ENCODE assay signal across 8 cellular contexts in the genomic region with DNA sequence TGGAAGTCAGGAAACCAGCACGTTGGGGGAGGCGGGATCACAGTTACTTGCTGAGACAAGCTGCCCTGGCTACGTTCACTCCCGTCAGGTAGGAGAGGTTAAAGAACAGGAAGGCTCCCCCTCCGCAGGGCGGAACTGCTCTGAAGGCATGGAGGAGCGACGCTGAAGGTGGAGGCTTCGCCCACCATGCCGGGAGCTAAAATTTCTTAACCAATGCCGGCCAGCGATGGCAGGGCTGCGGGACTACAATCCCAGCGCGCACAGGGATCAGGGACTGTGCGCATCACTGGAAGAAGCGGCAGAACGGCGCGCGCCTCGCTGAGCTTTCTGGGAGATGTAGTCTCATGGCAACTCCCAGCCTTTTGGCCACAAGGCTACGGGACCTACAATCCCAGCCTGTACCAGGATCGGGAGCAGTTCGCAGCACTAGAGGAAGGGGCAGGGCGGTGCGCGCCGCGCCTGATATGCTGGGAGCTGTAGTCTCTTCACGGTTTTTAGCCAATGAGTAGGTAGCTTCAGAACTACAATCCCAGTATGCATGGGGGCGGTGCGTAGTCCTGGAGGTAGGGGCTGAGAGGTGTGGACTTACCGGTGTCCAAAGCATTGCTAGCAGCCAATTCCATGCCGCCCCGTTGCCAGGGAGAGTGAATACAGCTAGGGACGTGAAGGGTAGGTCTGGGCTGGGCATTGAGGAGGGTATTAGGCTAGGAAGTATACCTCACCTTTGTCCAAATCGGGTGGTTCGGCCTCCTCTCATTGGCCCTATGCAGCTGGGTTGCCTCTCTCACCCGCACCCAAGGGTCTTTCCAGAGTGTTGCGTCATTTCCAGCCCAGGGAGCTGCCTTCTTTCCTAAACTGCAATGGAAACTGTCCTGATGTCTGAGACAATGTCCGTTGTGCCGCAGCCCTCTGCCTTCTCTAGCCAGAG. TPM values are rescaled to one million over a fixed set of nuclear protein-coding genes. Genes with fewer than 3 reads are reported as not detected.
DNase-seq lines count a peak whose midpoint lies in the region; ATAC-seq and TF ChIP-seq lines count a peak whose summit lies in the region.

No MANE protein-coding gene starts in this region.

- peak; percentile 50 to 67 for TF ChIP-seq EP300 in tibial nerve (IDR thresholded peaks at IDR 0.05)

- peak overlapping the region; percentile 89 for H3K4me3 Mint-ChIP-seq in Caco-2 (ENCODE audit: unreplicated experiment)

- peak overlapping the region; percentile 22 for H2BK5ac ChIP-seq in trophoblast cell (ENCODE audit: low read depth, low read length, poor library complexity)

- peaks cover 8% of the 10 kb centered on the region for H3K79me1 ChIP-seq in trophoblast cell (ENCODE audit: low read length)

- no peak overlapping the region for H2AK5ac ChIP-seq in trophoblast cell (ENCODE audit: low read length)

- H3K4me3 ChIP-seq in Caco-2 (ENCODE audit: low read depth, low read length) (peak overlapping the region; percentile 47), KMS-11 (IDR thresholded peaks at IDR 0.05; ENCODE audit: insufficient read depth, low read depth, low read length) (no peak overlapping the region), heart right ventricle (peak overlapping the region; percentile 56 to 84 (median 72)), trophoblast cell (ENCODE audit: low read depth, low read length) (peak overlapping the region; percentile 86), tibial nerve (peak overlapping the region; percentile 34 to 84 (median 54))

- H3K23ac ChIP-seq in trophoblast cell (ENCODE audit: low read length) = no peak overlapping the region

- DNase-seq in Caco-2 (peak; percentile 88 to 96), SKM-1 (lab: John Stamatoyannopoulos, UW; ENCODE audit: unreplicated experiment) (peak; percentile 53), amniotic epithelial cell (ENCODE audit: low read depth) (peak; percentile 99), heart right ventricle (peak; percentile 93 to 95), trophoblast cell (peak; percentile 97 to 98), tibial nerve (ENCODE audit: low spot score in 2 of 2) (peak; percentile 84 to 89)

- peak overlapping the region; percentile 15 for H2BK12ac ChIP-seq in trophoblast cell (ENCODE audit: low read length)

- peak overlapping the region; percentile 44 for H4K91ac ChIP-seq in trophoblast cell (ENCODE audit: low read depth, low read length)

- H3K4ac ChIP-seq in trophoblast cell (ENCODE audit: low read depth, low read length) = peak overlapping the region; percentile 22

- H3K27ac ChIP-seq in KMS-11 = no peak overlapping the region
- peak overlapping the region in 9 of 10 donors; percentile 67 to 90 (median 82) for H3K27ac ChIP-seq in heart right ventricle
- peak overlapping the region; percentile 50 for H3K27ac ChIP-seq in trophoblast cell (ENCODE audit: low read depth, low read length)
- H3K27ac ChIP-seq in tibial nerve = peak overlapping the region in 3 of 4 donors; percentile 66 to 75 (median 69)

- peak overlapping the region; percentile 5 for H4K12ac ChIP-seq in trophoblast cell (ENCODE audit: low read depth, low read length)

- POLR2A ChIA-PET in Caco-2 (lab: Charles Lee) = interaction anchor here (0.6 to 1.3 kb wide), 5 partner anchors 13 to 187 kb away, joined by 3 to 12 read pairs (median 4); partner anchors contain the start of genes ZNF253, ZNF682, ZNF90 and ZNF93

- intact Hi-C loops in Caco-2 (cut with micrococcal nuclease; ENCODE audit: unreplicated experiment) = loop anchor here (1.0 kb wide), 2 partner anchors 13 to 25 kb away; partner anchors contain the start of genes ZNF682 and ZNF90
- intact Hi-C loops in heart right ventricle (cut with DNase I) = loop anchor here in 2 of 10 donors (1.0 to 10.0 kb wide), 3 partner anchors 13 to 725 kb away; partner anchors contain the start of genes ZNF486 (in 1 of the 2), ZNF66 (in 1 of the 2) and ZNF682 (in 1 of the 2)

- peaks cover 9% of the 10 kb centered on the region for H3K36me3 Mint-ChIP-seq in Caco-2 (ENCODE audit: insufficient read depth, unreplicated experiment)

- peak overlapping the region; percentile 80 for H3K14ac ChIP-seq in trophoblast cell (ENCODE audit: low read length)

- H3K18ac ChIP-seq in trophoblast cell (ENCODE audit: low read length) = peak overlapping the region; percentile 27

- no peaks in the 10 kb centered on the region for H3K27me3 Mint-ChIP-seq in Caco-2 (ENCODE audit: insufficient read depth, unreplicated experiment)

- no peaks in the 10 kb centered on the region for H4K20me1 ChIP-seq in KMS-11 (ENCODE audit: insufficient read depth)

- H3K9ac ChIP-seq in KMS-11 = no peak overlapping the region
- peak overlapping the region; percentile 85 for H3K9ac ChIP-seq in trophoblast cell (ENCODE audit: low read length)

- TF ChIP-seq CTCF in Caco-2 (IDR thresholded peaks at IDR 0.05; ENCODE audit: insufficient read depth in 1 of 2, low read depth in 1 of 2, low read length in 1 of 2, severe bottlenecking in 1 of 2, unreplicated experiment in 1 of 2) = no peak
- TF ChIP-seq CTCF in KMS-11 (conservative IDR thresholded peaks at IDR 0.05; ENCODE audit: low read depth, low read length) = no peak
- TF ChIP-seq CTCF in heart right ventricle (IDR thresholded peaks at IDR 0.05) = peak in 4 of 9 donors; percentile 10 to 27 (median 22)
- TF ChIP-seq CTCF in tibial nerve (IDR thresholded peaks at IDR 0.05) = peak in 2 of 5 experiments; percentile 16 to 34

- H3K27me3 ChIP-seq in Caco-2 (replicated peaks; ENCODE audit: control insufficient read depth, insufficient read depth, low read length) (no peaks in the 10 kb centered on the region), KMS-11 (ENCODE audit: insufficient read depth, low read depth) (no peaks in the 10 kb centered on the region), heart right ventricle (no peaks in the 10 kb centered on the region), trophoblast cell (ENCODE audit: insufficient read depth, low read length) (no peaks in the 10 kb centered on the region), tibial nerve (no peaks in the 10 kb centered on the region)

- CTCF ChIA-PET in Caco-2 (lab: Charles Lee) = no interaction called here

- peak overlapping the region; percentile 34 for H2BK120ac ChIP-seq in trophoblast cell (ENCODE audit: insufficient read depth, low read length, poor library complexity)

- H3K36me3 ChIP-seq in Caco-2 (ENCODE audit: control insufficient read depth, insufficient read depth, low read length) = no peaks in the 10 kb centered on the region
- H3K36me3 ChIP-seq in KMS-11 (ENCODE audit: insufficient read depth) = no peaks in the 10 kb centered on the region
- H3K36me3 ChIP-seq in heart right ventricle = no peaks in the 10 kb centered on the region
- H3K36me3 ChIP-seq in trophoblast cell (ENCODE audit: control insufficient read depth in 1 of 2, insufficient read depth in 2 of 2, low read length in 2 of 2) = no peaks in the 10 kb centered on the region
- H3K36me3 ChIP-seq in tibial nerve = no peaks in the 10 kb centered on the region

- peak overlapping the region; percentile 55 for H4K8ac ChIP-seq in trophoblast cell (ENCODE audit: low read depth, low read length)

- H2AFZ ChIP-seq in KMS-11 (ENCODE audit: low read depth) (peak overlapping the region; percentile 42; the same call in 1 of the 2 replicates), trophoblast cell (ENCODE audit: insufficient read depth, low read length, poor library complexity) (peak overlapping the region; percentile 50)

- no peaks in the 10 kb centered on the region for H3K4me1 Mint-ChIP-seq in Caco-2 (ENCODE audit: low read depth, unreplicated experiment)

- H3K79me2 ChIP-seq in KMS-11 (ENCODE audit: insufficient read depth, low read depth) (no peaks in the 10 kb centered on the region), trophoblast cell (ENCODE audit: control insufficient read depth, insufficient read depth, low read length, poor library complexity) (peaks cover 4% of the 10 kb centered on the region)

- H3K27ac Mint-ChIP-seq in Caco-2 (ENCODE audit: unreplicated experiment) = peak overlapping the region; percentile 90

- H3K4me1 ChIP-seq in Caco-2 (no peaks in the 10 kb centered on the region), KMS-11 (ENCODE audit: low read depth, poor library complexity, severe bottlenecking) (no peaks in the 10 kb centered on the region), heart right ventricle (peaks cover 0 to 12% (median 6%) of the 10 kb centered on the region in 9 donors), trophoblast cell (ENCODE audit: control insufficient read depth in 1 of 2, insufficient read depth in 2 of 2, low read length in 2 of 2) (peaks cover 2 to 5% of the 10 kb centered on the region in 2 experiments), tibial nerve (peaks cover 0 to 11% (median 0%) of the 10 kb centered on the region in 4 donors)

- no peak for TF ChIP-seq POLR2A in tibial nerve (IDR thresholded peaks at IDR 0.05)

- WGBS in heart right ventricle, 2 donors = 0 to 1% methylated on average over 43 of the region's 43 CpGs
- no CpG with 5 or more reads among the region's 43 CpGs for WGBS in trophoblast cell (ENCODE audit: extremely low coverage, insufficient coverage, insufficient read length)
- WGBS in tibial nerve, 2 donors = 0% methylated on average over 30 to 31 of the region's 43 CpGs

- BruUV-seq in Caco-2 (replicated peaks; lab: Mats Ljungman, UMichigan) = no TSS peak

- H3K4me2 ChIP-seq in KMS-11 (no peak overlapping the region), trophoblast cell (ENCODE audit: low read length) (peak overlapping the region; percentile 78)

- peak; percentile 87 for ATAC-seq in GM21526 (IDR thresholded peaks at IDR 0.05; ENCODE audit: low FRiP score, unreplicated experiment)
- peak; percentile 99 to 100 (median 100) for ATAC-seq in heart right ventricle

- no peaks in the 10 kb centered on the region for H3K9me3 Mint-ChIP-seq in Caco-2 (ENCODE audit: unreplicated experiment)

- no peaks in the 10 kb centered on the region for H3K9me3 ChIP-seq in Caco-2
- H3K9me3 ChIP-seq in heart right ventricle = no peaks in the 10 kb centered on the region
- H3K9me3 ChIP-seq in trophoblast cell (ENCODE audit: insufficient read depth, low read depth, low read length) = no peaks in the 10 kb centered on the region
- H3K9me3 ChIP-seq in tibial nerve = no peaks in the 10 kb centered on the region

RNA-seq across cellular contexts. Expression of gene ZNF682, which starts 12.8 kb away (rescaled TPM):
- total RNA-seq in Caco-2 (2022) (1.8 and 2.5 TPM in 2 replicates), heart right ventricle (1 to 10 TPM; 1.9 to 8.8 (median 4.8) TPM), tibial nerve (10 to 100 TPM in 2 of 4 donors, 1 to 10 TPM in 2; 1.5 to 14.1 (median 11.3) TPM)
- polyA plus RNA-seq in heart right ventricle = 10 to 100 TPM in 1 of 2 donors, 1 to 10 TPM in 1; 2.7 to 31.8 TPM
- polyA plus RNA-seq in trophoblast cell (2013) = 6.6 and 6.7 TPM in 2 replicates

RNA-seq across cellular contexts. Expression of gene ZNF90, which starts 25.7 kb away (rescaled TPM):
- total RNA-seq in Caco-2 (2022) = 4.8 and 7.1 TPM in 2 replicates
- 1 to 10 TPM in 1 of 10 donors, under 1 TPM in 9; 0.47 to 2.0 (median 0.75) TPM for total RNA-seq in heart right ventricle
- 1 to 10 TPM in 1 of 2 donors, under 1 TPM in 1; 0.48 to 2.4 TPM for polyA plus RNA-seq in heart right ventricle
- 15.3 and 16.6 TPM in 2 replicates for polyA plus RNA-seq in trophoblast cell (2013)
- 1 to 10 TPM; 1.1 to 4.4 (median 1.7) TPM for total RNA-seq in tibial nerve
